20 cellular contexts compared by ENCODE assay signal in genomic region chr6:164105705-164106104, GRCh38.
DNase-seq lines count a peak whose midpoint lies in the region; ATAC-seq and TF ChIP-seq lines count a peak whose summit lies in the region.
"Had no signal": no experiment of that assay in that cellular context is flagged by ENCODE, and none has a peak within 500 bp of the region (broad histone marks: within the 10 kb centered on the region; RNA-seq: fewer than 3 reads in every experiment).

No MANE protein-coding gene starts in this region.

- peaks cover 7% of the 10 kb centered on the region for H3K9me3 Mint-ChIP-seq in neural crest cell
- H3K9me3 Mint-ChIP-seq: CD4-positive, alpha-beta T cell had no signal

- peak overlapping the region; percentile 52 for H3K4me3 ChIP-seq in left ventricle myocardium inferior
- H3K4me3 ChIP-seq: BLaER1 treated with 17β-estradiol and CSF1 and Interleukin-3, amounts not matched to agents 10 nM and 100 nM; GM23248; PC-9 had no signal

- H3K4me1 ChIP-seq in left ventricle myocardium inferior, result peaks cover 60% of the 10 kb centered on the region

- intact Hi-C loops in left ventricle myocardium inferior (cut with micrococcal nuclease), result loop anchor here (5.0 to 10.0 kb wide), 2 partner anchors 143 to 541 kb away; no protein-coding TSS in a partner anchor
- intact Hi-C loops in Right ventricle myocardium superior (cut with DNase I), result loop anchor here (5.0 kb wide), 2 partner anchors 683 to 923 kb away; no protein-coding TSS in a partner anchor

- no peak for TF ChIP-seq CTCF in left ventricle myocardium inferior (IDR thresholded peaks at IDR 0.05; ENCODE audit: borderline replicate concordance)
- TF ChIP-seq CTCF in neural crest cell (conservative IDR thresholded peaks at IDR 0.05), result no peak

- H3K9me3 ChIP-seq in left ventricle myocardium inferior (replicated peaks), result no peaks in the 10 kb centered on the region

- peak overlapping the region; percentile 96 for H3K27ac ChIP-seq in left ventricle myocardium inferior (replicated peaks)
- peak overlapping the region; percentile 29 for H3K27ac ChIP-seq in cingulate gyrus (ENCODE audit: low read depth, low read length)
- peak overlapping the region; percentile 48 for H3K27ac ChIP-seq in temporal lobe (ENCODE audit: low read depth, low read length)
- H3K27ac ChIP-seq: GM23248, PC-9 had no signal

- H3K4me1 Mint-ChIP-seq in neural crest cell, result peaks cover 53% of the 10 kb centered on the region

- DNase-seq in left ventricle myocardium inferior, result no peak
- DNase-seq in Right ventricle myocardium superior, result no peak
- DNase-seq in neural crest cell (ENCODE audit: low read depth, low spot score), result no peak
- DNase-seq in glomerular visceral epithelial cell (ENCODE audit: extremely low spot score), result no peak
- no peak for DNase-seq in AML-193 (lab: John Stamatoyannopoulos, UW)
- DNase-seq: CD4-positive, alpha-beta T cell; NCI-H1092 treated with DMSO at 0.1 percent for 48 hours; NCI-H1436 treated with DMSO at 0.1 percent for 48 hours; NCI-H187 treated with DMSO at 0.1 percent for 48 hours; NCI-H2171 treated with DMSO at 0.1 percent for 48 hours; NCI-H345; NCI-H510A treated with DMSO at 0.1 percent for 48 hours; PC-9; SHP77 had no signal

- no peaks in the 10 kb centered on the region for H3K27me3 Mint-ChIP-seq in neural crest cell (ENCODE audit: low read depth)

- no peaks in the 10 kb centered on the region for H3K36me3 ChIP-seq in left ventricle myocardium inferior
- H3K36me3 ChIP-seq: BLaER1 treated with 17β-estradiol and CSF1 and Interleukin-3, amounts not matched to agents 10 nM and 100 nM had no signal

- ATAC-seq in Right ventricle myocardium superior (ENCODE audit: poor library complexity), result no peak
- no peak for ATAC-seq in GM21423 (IDR thresholded peaks at IDR 0.05; ENCODE audit: unreplicated experiment)

- no peak overlapping the region for H3K4me3 Mint-ChIP-seq in neural crest cell
- H3K4me3 Mint-ChIP-seq: CD4-positive, alpha-beta T cell; H9 had no signal

- peak overlapping the region; percentile 84 for H3K27ac Mint-ChIP-seq in neural crest cell (ENCODE audit: unreplicated experiment)
- H3K27ac Mint-ChIP-seq: CD4-positive, alpha-beta T cell; H9 had no signal

- H3K36me3 Mint-ChIP-seq in neural crest cell (ENCODE audit: low read depth), result no peaks in the 10 kb centered on the region

- no peaks in the 10 kb centered on the region for H3K27me3 ChIP-seq in left ventricle myocardium inferior (ENCODE audit: low read depth)
- H3K27me3 ChIP-seq: BLaER1 treated with 17β-estradiol and CSF1 and Interleukin-3, amounts not matched to agents 10 nM and 100 nM had no signal

Comparison
In these comparisons a context has a peak if more than half of its experiments do, and no peak if none do; other contexts are left out.
1. H3K27ac ChIP-seq: peak in every context shown above with its lines; median percentile 96 in left ventricle myocardium inferior; 48 in temporal lobe; 29 in cingulate gyrus.